ENCODE assay signal across 8 cellular contexts in the genomic region with DNA sequence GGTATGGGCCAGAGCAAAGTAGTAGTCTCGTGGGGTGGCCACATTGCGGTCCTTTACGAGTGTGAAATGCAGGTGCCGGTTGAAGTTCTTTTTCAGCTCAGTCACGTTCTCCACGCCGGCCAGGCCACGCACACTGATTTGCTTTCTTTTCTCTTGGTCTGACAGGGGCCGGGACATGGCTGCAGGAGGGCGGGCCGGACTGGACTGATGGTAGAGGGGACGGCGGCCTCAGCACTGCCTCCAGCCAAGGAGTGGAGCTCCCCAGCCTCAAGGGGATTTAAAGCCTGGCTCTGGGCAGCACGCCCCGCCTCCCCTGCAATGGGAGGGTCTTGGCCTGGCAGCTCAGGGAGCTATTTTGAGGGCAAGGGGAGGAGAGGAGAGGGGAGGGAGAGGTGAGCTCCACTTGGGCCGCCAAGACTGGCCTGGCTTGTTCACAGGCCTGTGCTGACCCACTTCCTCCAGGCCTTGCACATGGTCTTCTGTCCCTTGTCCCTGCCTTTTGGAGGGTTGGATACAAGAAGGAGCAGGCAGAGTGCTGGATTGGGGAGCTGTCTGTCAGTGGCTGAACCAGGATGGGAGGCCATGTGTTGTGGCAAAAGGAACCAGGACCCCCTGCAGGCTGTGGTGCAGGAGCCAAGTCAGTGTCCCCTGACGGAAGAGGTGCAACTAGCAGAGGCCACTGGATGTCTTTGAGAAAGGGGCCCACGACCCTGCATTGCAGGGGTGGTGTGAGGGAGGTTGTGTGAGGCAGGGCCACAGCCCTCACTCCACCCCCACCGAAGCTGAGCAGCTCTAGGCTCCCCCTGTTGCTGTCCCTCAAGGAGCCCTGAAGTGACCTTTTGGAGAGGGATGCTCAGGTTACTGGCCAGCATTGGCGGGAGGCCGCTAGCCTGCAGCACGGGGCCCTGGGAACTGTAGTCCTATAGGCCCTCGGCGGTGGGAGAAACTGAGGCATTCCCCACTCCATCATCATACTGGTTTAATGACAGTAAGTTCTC. TPM values are rescaled to one million over a fixed set of nuclear protein-coding genes. Genes with fewer than 3 reads are reported as not detected.
DNase-seq lines count a peak whose midpoint lies in the region; ATAC-seq and TF ChIP-seq lines count a peak whose summit lies in the region.

A gene (minus strand): TSS at position 253 of the 998 bp plus-strand sequence. CDS start 76 bp downstream, at position 177.

- peaks cover 19 to 23% of the 10 kb centered on the region in 2 experiments; a peak in 3 of 4 replicates for H3K4me1 ChIP-seq in SK-N-SH (ENCODE audit: control insufficient read depth in 1 of 2, insufficient read depth in 2 of 2, low read depth in 1 of 2, low read length in 1 of 2)

- H4K20me1 ChIP-seq in SK-N-SH (ENCODE audit: insufficient read depth), result peaks cover 26% of the 10 kb centered on the region
- no peaks in the 10 kb centered on the region for H4K20me1 ChIP-seq in neural cell (ENCODE audit: insufficient read depth)

- no peak within 1 kb of the TSS for H3K4me2 ChIP-seq in SK-N-SH
- no peak within 1 kb of the TSS for H3K4me2 ChIP-seq in neural cell (ENCODE audit: low read length)

- no peaks in the 10 kb centered on the region for H3K9me3 Mint-ChIP-seq in CD4-positive, alpha-beta T cell
- no peaks in the 10 kb centered on the region for H3K9me3 Mint-ChIP-seq in endothelial cell (ENCODE audit: unreplicated experiment)

- TF ChIP-seq RAD21 in SK-N-SH (IDR thresholded peaks at IDR 0.05; ENCODE audit: low read length) (no peak), neural cell (conservative IDR thresholded peaks at IDR 0.05) (no peak)

- H3K4me3 Mint-ChIP-seq in CD4-positive, alpha-beta T cell, result peak within 1 kb of the TSS; percentile 72
- H3K4me3 Mint-ChIP-seq in endothelial cell (ENCODE audit: unreplicated experiment), result no peak within 1 kb of the TSS

- WGBS in SK-N-SH (ENCODE audit: low lambda C conversion rate), result 78% methylated on average over 20 of the region's 24 CpGs

- H3K27ac Mint-ChIP-seq in CD4-positive, alpha-beta T cell, result peak within 1 kb of the TSS; percentile 85
- H3K27ac Mint-ChIP-seq in endothelial cell (ENCODE audit: unreplicated experiment), result no peak within 1 kb of the TSS

- H3K27me3 Mint-ChIP-seq in CD4-positive, alpha-beta T cell, result no peaks in the 10 kb centered on the region
- peaks cover 8% of the 10 kb centered on the region for H3K27me3 Mint-ChIP-seq in endothelial cell (ENCODE audit: unreplicated experiment)

- H3K36me3 ChIP-seq in SK-N-SH (replicated peaks in 1 of 2; ENCODE audit: control insufficient read depth in 1 of 2, insufficient read depth in 2 of 2, low read length in 1 of 2) (peaks cover 16 to 28% of the 10 kb centered on the region in 2 experiments), neural cell (ENCODE audit: insufficient read depth, low read length) (no peaks in the 10 kb centered on the region)

- no peak for ATAC-seq in CD4-positive, alpha-beta T cell (ENCODE audit: poor library complexity)
- ATAC-seq in HG02571 (IDR thresholded peaks at IDR 0.05; ENCODE audit: unreplicated experiment), result no peak

- no peak for TF ChIP-seq EP300 in SK-N-SH (IDR thresholded peaks at IDR 0.05; ENCODE audit: borderline replicate concordance in 1 of 2, low read depth in 1 of 2, low read length in 1 of 2)
- no peak for TF ChIP-seq EP300 in neural cell (conservative IDR thresholded peaks at IDR 0.05; ENCODE audit: poor library complexity, severe bottlenecking)

- H3K4me1 Mint-ChIP-seq in CD4-positive, alpha-beta T cell (ENCODE audit: low read depth), result peaks cover 59% of the 10 kb centered on the region
- H3K4me1 Mint-ChIP-seq in endothelial cell (ENCODE audit: unreplicated experiment), result peaks cover 37% of the 10 kb centered on the region

- POLR2A ChIA-PET in CD4-positive, alpha-beta T cell (lab: Charles Lee), result interaction anchor here (1.0 to 15.0 kb wide), 8 partner anchors 13 to 84 kb away, joined by 3 to 634 read pairs (median 4); a partner anchor contains a TSS
- POLR2A ChIA-PET in SK-N-SH (lab: Yijun Ruan, JAX), result interaction anchor here (0.7 to 1.7 kb wide), 4 partner anchors 17 to 71 kb away, joined by 3 to 7 read pairs (median 4); a partner anchor contains a TSS

- no peak for TF ChIP-seq CTCF in CD4-positive, alpha-beta T cell (IDR thresholded peaks at IDR 0.05)
- TF ChIP-seq CTCF in SK-N-SH (IDR thresholded peaks at IDR 0.05) (no peak), fibroblast of mammary gland (conservative IDR thresholded peaks at IDR 0.05; ENCODE audit: control insufficient read depth, insufficient read depth, low read depth, low read length) (no peak), neural cell (IDR thresholded peaks at IDR 0.05; ENCODE audit: poor library complexity, severe bottlenecking) (no peak), endothelial cell (IDR thresholded peaks at IDR 0.05; ENCODE audit: unreplicated experiment) (no peak)

- peaks cover 42% of the 10 kb centered on the region for H3K36me3 Mint-ChIP-seq in CD4-positive, alpha-beta T cell (ENCODE audit: low read depth)
- H3K36me3 Mint-ChIP-seq in endothelial cell (ENCODE audit: low read depth, unreplicated experiment), result peaks cover 30% of the 10 kb centered on the region

- no peak within 1 kb of the TSS for H2AFZ ChIP-seq in SK-N-SH (ENCODE audit: low read depth)
- no peak within 1 kb of the TSS for H2AFZ ChIP-seq in neural cell (ENCODE audit: low read depth, low read length)

- DNase-seq in CD4-positive, alpha-beta T cell, result peak in 1 of 10 experiments; percentile 34
- peak; percentile 60 for DNase-seq in SK-N-SH
- DNase-seq in fibroblast of mammary gland (ENCODE audit: low read depth), result peak; percentile 31
- no peak for DNase-seq in stimulated activated CD4-positive, alpha-beta T cell treated with anti-CD3 and anti-CD28 coated beads, Interleukin-4, amount 100 ng/mL, for 4 hours
- no peak for DNase-seq in NCI-H2107 (lab: John Stamatoyannopoulos, UW)
- DNase-seq in endothelial cell (ENCODE audit: low spot score), result no peak

- H3K4me3 ChIP-seq in SK-N-SH (ENCODE audit: low read depth in 2 of 2, low read length in 1 of 2) (no peak within 1 kb of the TSS), fibroblast of mammary gland (ENCODE audit: control insufficient read depth, low read depth, low read length) (no peak within 1 kb of the TSS), neural cell (ENCODE audit: low read length) (no peak within 1 kb of the TSS)

- H3K79me2 ChIP-seq in SK-N-SH (ENCODE audit: insufficient read depth) (peaks cover 6% of the 10 kb centered on the region; the same call in 1 of the 2 replicates), neural cell (replicated peaks; ENCODE audit: insufficient read depth, low read length) (no peaks in the 10 kb centered on the region)

- no peaks in the 10 kb centered on the region for H3K9me3 ChIP-seq in CD4-positive, alpha-beta T cell (ENCODE audit: control insufficient read depth, low read length)
- no peaks in the 10 kb centered on the region for H3K9me3 ChIP-seq in SK-N-SH
- no peaks in the 10 kb centered on the region for H3K9me3 ChIP-seq in neural cell (ENCODE audit: low read length)

- H3K9ac ChIP-seq in SK-N-SH, result no peak within 1 kb of the TSS
- no peak within 1 kb of the TSS for H3K9ac ChIP-seq in neural cell (ENCODE audit: low read length)

- intact Hi-C loops in CD4-positive, alpha-beta T cell (cut with DNase I, micrococcal nuclease), result no loop called here

- H3F3A ChIP-seq in SK-N-SH (replicated peaks; ENCODE audit: insufficient read depth) (peaks cover 43% of the 10 kb centered on the region), neural cell (ENCODE audit: insufficient read depth, low read length, poor library complexity, severe bottlenecking) (no peaks in the 10 kb centered on the region)

- H3K27me3 ChIP-seq in CD4-positive, alpha-beta T cell (ENCODE audit: control insufficient read depth, insufficient read depth, low read length), result no peaks in the 10 kb centered on the region
- H3K27me3 ChIP-seq in SK-N-SH (ENCODE audit: insufficient read depth), result no peaks in the 10 kb centered on the region
- H3K27me3 ChIP-seq in neural cell (ENCODE audit: insufficient read depth, low read depth, low read length), result no peaks in the 10 kb centered on the region

- CTCF ChIA-PET in CD4-positive, alpha-beta T cell (lab: Charles Lee), result interaction anchor here (1.0 to 5.9 kb wide), 4 partner anchors 10 to 72 kb away, joined by 3 to 45 read pairs (median 4); a partner anchor contains a TSS
- CTCF ChIA-PET in SK-N-SH (lab: Yijun Ruan, JAX), result interaction anchor here (0.5 to 2.0 kb wide), 8 partner anchors 8 to 110 kb away, joined by 3 to 8 read pairs (median 5); a partner anchor contains a TSS

- no peak within 1 kb of the TSS for H3K27ac ChIP-seq in CD4-positive, alpha-beta T cell (ENCODE audit: low read depth, low read length)
- H3K27ac ChIP-seq in SK-N-SH (ENCODE audit: low read depth in 2 of 2, low read length in 1 of 2), result peak within 1 kb of the TSS in 1 of 2 experiments; percentile 18; a peak in 3 of 4 replicates
- no peak within 1 kb of the TSS for H3K27ac ChIP-seq in neural cell (ENCODE audit: low read length)

- no peaks in the 10 kb centered on the region for H3K9me2 ChIP-seq in SK-N-SH
- H3K9me2 ChIP-seq in neural cell (ENCODE audit: insufficient read depth, low read length), result no peaks in the 10 kb centered on the region

TF ChIP-seq in SK-N-SH, 30 proteins besides CTCF, POLR2A, EP300 and RAD21 (continues in another document):
- no peak for TF ChIP-seq EZH2phosphoT487 (IDR thresholded peaks at IDR 0.05; ENCODE audit: borderline replicate concordance, low read depth)

TF ChIP-seq in neural cell, 6 proteins besides CTCF, POLR2A, EP300 and RAD21 (continues in another document):
- no peak for TF ChIP-seq POLR2AphosphoS5 (IDR thresholded peaks at IDR 0.05)
- no peak for TF ChIP-seq TAF1 (IDR thresholded peaks at IDR 0.05; ENCODE audit: low read depth)
- no peak for TF ChIP-seq EZH2 (IDR thresholded peaks at IDR 0.05; ENCODE audit: borderline replicate concordance, insufficient read depth, low read length, poor library complexity, severe bottlenecking)
- peak; percentile 17 for TF ChIP-seq MXI1 (conservative IDR thresholded peaks at IDR 0.05; ENCODE audit: poor library complexity, severe bottlenecking)

RNA-seq across cellular contexts. Expression of the gene that starts here (rescaled TPM):
- total RNA-seq in CD4-positive, alpha-beta T cell, result 1 to 10 TPM; 5.0 to 6.0 TPM
- polyA plus RNA-seq in SK-N-SH (2012; rRNA removed) (0.08 TPM in 2 replicates), neural cell (0.14 and 0.43 TPM in 2 replicates)
- polyA plus RNA-seq in SK-N-SH (2012; cell fraction: cytosol; rRNA removed), result 0.03 and 0.05 TPM in 2 replicates
- 0.21 and 0.23 TPM in 2 replicates for polyA plus RNA-seq in SK-N-SH (2012; cell fraction: nucleus; rRNA removed)
- 0.58 TPM in 1 of 2 replicates, not detected in the other for polyA minus RNA-seq in neural cell
- total RNA-seq in endothelial cell (ENCODE audit: unreplicated experiment), result 0.26 TPM

Comparison
In these comparisons a context has a peak if more than half of its experiments do, and no peak if none do; other contexts are left out.
1. Peak in DNase-seq in SK-N-SH; RNA of the gene not detected or under 1 TPM.